In genomic region chr11:65711785-65712632, GRCh38 we compare ENCODE assay signal across 8 cellular contexts. TPM values are rescaled to one million over a fixed set of nuclear protein-coding genes. Genes with fewer than 3 reads are reported as not detected.
DNase-seq lines count a peak whose midpoint lies in the region; TF ChIP-seq lines count a peak whose summit lies in the region.

KAT5 (plus strand) TSS chr11:65712252; CDS start chr11:65712268, 16 bp downstream.

- no peaks in the 10 kb centered on the region for H3K9me3 ChIP-seq in neural cell (ENCODE audit: low read length)
- no peaks in the 10 kb centered on the region for H3K9me3 ChIP-seq in stomach

- H3K9me2 ChIP-seq in neural cell (ENCODE audit: insufficient read depth, low read length): no peaks in the 10 kb centered on the region

- H3K4me3 ChIP-seq in H7 (ENCODE audit: insufficient read depth, low read depth, low read length) (peak within 1 kb of the TSS; percentile 77), fibroblast of villous mesenchyme (ENCODE audit: low read depth, low read length) (peak within 1 kb of the TSS; percentile 85), neural cell (ENCODE audit: low read length) (peak within 1 kb of the TSS; percentile 74), stomach (peak within 1 kb of the TSS; percentile 53 to 67 (median 60))

- H3K36me3 ChIP-seq in H7 (replicated peaks; ENCODE audit: control insufficient read depth, insufficient read depth, low read length): peaks cover 24% of the 10 kb centered on the region
- peaks cover 11% of the 10 kb centered on the region for H3K36me3 ChIP-seq in neural cell (ENCODE audit: insufficient read depth, low read length)
- peaks cover 35 to 42% (median 42%) of the 10 kb centered on the region in 4 donors for H3K36me3 ChIP-seq in stomach

- WGBS in stomach, 5 donors: 0 to 1% (median 1%) methylated on average over 38 to 65 of the region's 65 CpGs

- H3K27ac ChIP-seq in neural cell (ENCODE audit: low read length) (peak within 1 kb of the TSS; percentile 97), stomach (peak within 1 kb of the TSS; percentile 98 to 100 (median 99))

- H4K20me1 ChIP-seq in neural cell (ENCODE audit: insufficient read depth): no peaks in the 10 kb centered on the region

- DNase-seq in G401 (ENCODE audit: low spot score): peak; percentile 97
- peak; percentile 98 for DNase-seq in H7
- peak; percentile 98 for DNase-seq in M059J (ENCODE audit: low read depth)
- peak; percentile 97 to 98 for DNase-seq in SHP77 (lab: John Stamatoyannopoulos, UW)
- peak; percentile 99 for DNase-seq in activated effector memory CD4-positive, alpha-beta T cell treated with anti-CD3 and anti-CD28 coated beads, Interleukin-2, amount 50 U/mL, for 16 hours
- DNase-seq in fibroblast of villous mesenchyme (ENCODE audit: low read depth): peak; percentile 99
- peak; percentile 99 for DNase-seq in stomach

- peak; percentile 98 for TF ChIP-seq RAD21 in neural cell (conservative IDR thresholded peaks at IDR 0.05)

- no peaks in the 10 kb centered on the region for H3F3A ChIP-seq in neural cell (ENCODE audit: insufficient read depth, low read length, poor library complexity, severe bottlenecking)

- H3K27me3 ChIP-seq in H7 (ENCODE audit: control insufficient read depth, insufficient read depth, low read length) (peaks cover 1% of the 10 kb centered on the region; the same call in 1 of the 2 replicates), neural cell (ENCODE audit: insufficient read depth, low read depth, low read length) (no peaks in the 10 kb centered on the region), stomach (no peaks in the 10 kb centered on the region)

- TF ChIP-seq CTCF in fibroblast of villous mesenchyme (IDR thresholded peaks at IDR 0.05; ENCODE audit: insufficient read depth, low read depth, low read length): peak; percentile 99
- peak; percentile 99 for TF ChIP-seq CTCF in neural cell (IDR thresholded peaks at IDR 0.05; ENCODE audit: poor library complexity, severe bottlenecking)
- peak in 6 of 7 experiments; percentile 97 to 100 (median 98) for TF ChIP-seq CTCF in stomach (IDR thresholded peaks at IDR 0.05)

- intact Hi-C loops in stomach (cut with DNase I; ENCODE audit: low total_unique reads): loop anchor here (5.0 kb wide), 1 partner anchor 105 kb away; no protein-coding TSS in a partner anchor

- peak in 2 of 4 donors; percentile 54 to 86 for TF ChIP-seq POLR2A in stomach (IDR thresholded peaks at IDR 0.05)

- peaks cover 20 to 33% (median 27%) of the 10 kb centered on the region in 4 donors for H3K4me1 ChIP-seq in stomach

- H3K79me2 ChIP-seq in neural cell (replicated peaks; ENCODE audit: insufficient read depth, low read length): peaks cover 12% of the 10 kb centered on the region

- peak within 1 kb of the TSS; percentile 94 for H3K4me2 ChIP-seq in neural cell (ENCODE audit: low read length)

- TF ChIP-seq EP300 in neural cell (conservative IDR thresholded peaks at IDR 0.05; ENCODE audit: poor library complexity, severe bottlenecking): peak; percentile 91
- no peak for TF ChIP-seq EP300 in stomach (IDR thresholded peaks at IDR 0.05)

- peak within 1 kb of the TSS; percentile 97 for H2AFZ ChIP-seq in neural cell (ENCODE audit: low read depth, low read length)

- in situ Hi-C loops in G401 (cut with HindIII; ENCODE audit: low sequenced_read_pairs): no loop called here

- H3K9ac ChIP-seq in neural cell (ENCODE audit: low read length): peak within 1 kb of the TSS; percentile 97

TF ChIP-seq in neural cell, 6 proteins besides CTCF, POLR2A, EP300 and RAD21:
- TF ChIP-seq EZH2 (IDR thresholded peaks at IDR 0.05; ENCODE audit: borderline replicate concordance, insufficient read depth, low read length, poor library complexity, severe bottlenecking) (no peak), SMC3 (conservative IDR thresholded peaks at IDR 0.05; ENCODE audit: poor library complexity) (peak; percentile 97), POLR2AphosphoS5 (IDR thresholded peaks at IDR 0.05) (peak; percentile 98), MXI1 (conservative IDR thresholded peaks at IDR 0.05; ENCODE audit: poor library complexity, severe bottlenecking) (peak; percentile 95), TAF1 (IDR thresholded peaks at IDR 0.05; ENCODE audit: low read depth) (peak; percentile 73)
- TF ChIP-seq, protein P1, sequence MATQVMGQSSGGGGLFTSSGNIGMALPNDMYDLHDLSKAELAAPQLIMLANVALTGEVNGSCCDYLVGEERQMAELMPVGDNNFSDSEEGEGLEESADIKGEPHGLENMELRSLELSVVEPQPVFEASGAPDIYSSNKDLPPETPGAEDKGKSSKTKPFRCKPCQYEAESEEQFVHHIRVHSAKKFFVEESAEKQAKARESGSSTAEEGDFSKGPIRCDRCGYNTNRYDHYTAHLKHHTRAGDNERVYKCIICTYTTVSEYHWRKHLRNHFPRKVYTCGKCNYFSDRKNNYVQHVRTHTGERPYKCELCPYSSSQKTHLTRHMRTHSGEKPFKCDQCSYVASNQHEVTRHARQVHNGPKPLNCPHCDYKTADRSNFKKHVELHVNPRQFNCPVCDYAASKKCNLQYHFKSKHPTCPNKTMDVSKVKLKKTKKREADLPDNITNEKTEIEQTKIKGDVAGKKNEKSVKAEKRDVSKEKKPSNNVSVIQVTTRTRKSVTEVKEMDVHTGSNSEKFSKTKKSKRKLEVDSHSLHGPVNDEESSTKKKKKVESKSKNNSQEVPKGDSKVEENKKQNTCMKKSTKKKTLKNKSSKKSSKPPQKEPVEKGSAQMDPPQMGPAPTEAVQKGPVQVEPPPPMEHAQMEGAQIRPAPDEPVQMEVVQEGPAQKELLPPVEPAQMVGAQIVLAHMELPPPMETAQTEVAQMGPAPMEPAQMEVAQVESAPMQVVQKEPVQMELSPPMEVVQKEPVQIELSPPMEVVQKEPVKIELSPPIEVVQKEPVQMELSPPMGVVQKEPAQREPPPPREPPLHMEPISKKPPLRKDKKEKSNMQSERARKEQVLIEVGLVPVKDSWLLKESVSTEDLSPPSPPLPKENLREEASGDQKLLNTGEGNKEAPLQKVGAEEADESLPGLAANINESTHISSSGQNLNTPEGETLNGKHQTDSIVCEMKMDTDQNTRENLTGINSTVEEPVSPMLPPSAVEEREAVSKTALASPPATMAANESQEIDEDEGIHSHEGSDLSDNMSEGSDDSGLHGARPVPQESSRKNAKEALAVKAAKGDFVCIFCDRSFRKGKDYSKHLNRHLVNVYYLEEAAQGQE (IDR thresholded peaks at IDR 0.05; ENCODE audit: borderline replicate concordance): peak; percentile 82

RNA-seq across cellular contexts. Expression of gene KAT5, which starts in this region (rescaled TPM):
- total RNA-seq in G401 (2014; rRNA removed; shearing (Covaris generic)): 66.3 and 71.4 TPM in 2 replicates
- 37.2 and 51.1 TPM in 2 replicates for total RNA-seq in H7 (2014; rRNA removed; shearing (Covaris generic))
- total RNA-seq in M059J (2014; rRNA removed; shearing (Covaris generic)): 21.6 and 37.8 TPM in 2 replicates
- total RNA-seq in fibroblast of villous mesenchyme (33.2 and 42.2 TPM in 2 replicates), stomach (10 to 100 TPM; 13.3 to 99.1 (median 58.7) TPM)
- polyA plus RNA-seq in neural cell (102 and 109 TPM in 2 replicates), stomach (10 to 100 TPM; 51.5 to 76.8 (median 53.5) TPM)
- polyA minus RNA-seq in neural cell: 59.0 and 62.1 TPM in 2 replicates

Comparison
In these comparisons a context has a peak if more than half of its experiments do, and no peak if none do; other contexts are left out.
1. Peak in every context shown above with its lines: DNase-seq, H3K4me3 ChIP-seq and H3K27ac ChIP-seq.